In the genomic region with DNA sequence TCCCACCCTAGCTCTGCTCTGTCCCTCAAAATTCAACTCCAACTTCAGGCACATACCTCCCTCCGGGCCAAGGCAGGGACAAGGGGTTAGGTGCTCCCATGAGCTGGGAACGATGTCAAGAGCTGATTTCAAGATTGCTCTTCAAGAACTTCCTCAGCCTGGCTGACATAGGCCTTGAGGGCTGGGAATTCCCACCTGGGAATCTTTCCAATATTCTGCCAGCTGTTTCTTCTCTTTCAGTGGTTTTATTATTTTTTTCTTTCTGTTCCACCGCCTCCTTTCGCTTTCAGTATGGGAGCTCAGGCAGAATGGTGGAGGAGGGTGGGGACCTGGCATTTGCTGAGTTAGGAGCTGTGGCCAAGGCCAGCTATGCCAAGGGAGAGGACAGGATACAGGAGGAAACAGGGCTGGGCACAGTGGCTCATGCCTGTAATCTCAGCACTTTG, we compare ENCODE assay signal across 9 cellular contexts. TPM values are rescaled to one million over a fixed set of nuclear protein-coding genes. Genes with fewer than 3 reads are reported as not detected.
DNase-seq lines count a peak whose midpoint lies in the region; ATAC-seq and TF ChIP-seq lines count a peak whose summit lies in the region.
"Had no signal": no experiment of that assay in that cellular context is flagged by ENCODE, and none has a peak within 500 bp of the region (broad histone marks: within the 10 kb centered on the region; RNA-seq: fewer than 3 reads in every experiment).

No MANE protein-coding gene starts in this region.

- H3K4me2 ChIP-seq in mammary epithelial cell (ENCODE audit: insufficient read depth, low read depth, low read length), result no peak overlapping the region

- H3K27ac ChIP-seq in mammary epithelial cell (ENCODE audit: insufficient read depth, low read depth, low read length) (no peak overlapping the region), left lung (peak overlapping the region; percentile 26 to 72), thoracic aorta (peak overlapping the region; percentile 57 to 89)

- dilution Hi-C loops in mammary epithelial cell (cut with HindIII; ENCODE audit: low sequenced_read_pairs), result no loop called here

- no peak overlapping the region for H3K9ac ChIP-seq in mammary epithelial cell (ENCODE audit: insufficient read depth, low read length)

- H3K4me3 ChIP-seq in mammary epithelial cell (replicated peaks in 1 of 3; ENCODE audit: insufficient read depth in 1 of 3, low read depth in 2 of 3, low read length in 3 of 3), result no peak overlapping the region
- H3K4me3 ChIP-seq in left lung, result no peak overlapping the region
- peak overlapping the region; percentile 50 for H3K4me3 ChIP-seq in thoracic aorta

- no TSS peak for BruUV-seq in mammary epithelial cell (replicated peaks; lab: Mats Ljungman, UMichigan)

- H3K4me1 ChIP-seq in mammary epithelial cell (ENCODE audit: insufficient read depth, low read length), result peaks cover 3% of the 10 kb centered on the region
- peaks cover 14 to 50% of the 10 kb centered on the region in 2 donors for H3K4me1 ChIP-seq in left lung
- peaks cover 49 to 60% of the 10 kb centered on the region in 2 donors for H3K4me1 ChIP-seq in thoracic aorta (ENCODE audit: control insufficient read depth in 1 of 2, low read depth in 2 of 2)

- no peaks in the 10 kb centered on the region for H3K9me3 ChIP-seq in mammary epithelial cell (replicated peaks; ENCODE audit: insufficient read depth, low read length)
- no peaks in the 10 kb centered on the region for H3K9me3 ChIP-seq in left lung
- H3K9me3 ChIP-seq in thoracic aorta, result no peaks in the 10 kb centered on the region

- CTCF ChIA-PET in mammary epithelial cell (lab: Charles Lee; ENCODE audit: low non-redundant PET), result no interaction called here

- H3K36me3 ChIP-seq in mammary epithelial cell (ENCODE audit: insufficient read depth, low read length), result no peaks in the 10 kb centered on the region
- H3K36me3 ChIP-seq in left lung, result no peaks in the 10 kb centered on the region
- H3K36me3 ChIP-seq in thoracic aorta, result no peaks in the 10 kb centered on the region

- ATAC-seq in left lung (peak; percentile 71), thoracic aorta (ENCODE audit: insufficient number of reproducible peaks, low FRiP score, low read depth) (peak; percentile 38)
- ATAC-seq: activated T-cell treated with anti-CD3 and anti-CD28 coated beads, Interleukin-2, amount 50 U/mL, for 4 hours; PC-3 had no signal

- no peaks in the 10 kb centered on the region for H3K79me2 ChIP-seq in mammary epithelial cell (ENCODE audit: insufficient read depth, low read length)

- H4K20me1 ChIP-seq in mammary epithelial cell (ENCODE audit: insufficient read depth, low read length), result no peaks in the 10 kb centered on the region

- TF ChIP-seq CTCF in mammary epithelial cell (conservative IDR thresholded peaks at IDR 0.05 in 1 of 2, IDR thresholded peaks at IDR 0.05 in 1 of 2; ENCODE audit: extremely low read depth in 1 of 2, insufficient read depth in 1 of 2, low read depth in 1 of 2, low read length in 2 of 2) (no peak), left lung (IDR thresholded peaks at IDR 0.05) (no peak), thoracic aorta (IDR thresholded peaks at IDR 0.05) (no peak), GM10266 (IDR thresholded peaks at IDR 0.05; ENCODE audit: control insufficient read depth, insufficient read depth, low read depth, missing control alignments) (no peak)

- in situ Hi-C loops in mammary epithelial cell (cut with MboI; ENCODE audit: low sequenced_read_pairs in 2 of 2), result loop anchor here in 1 of 2 donors (10.0 kb wide), 1 partner anchor 47 kb away; a partner anchor contains a TSS

- DNase-seq in NCI-H2029 treated with DMSO at 0.1 percent for 48 hours (lab: John Stamatoyannopoulos, UW), result peak; percentile 69
- DNase-seq in mammary epithelial cell, result peak; percentile 74
- peak in 1 of 2 donors; percentile 68 for DNase-seq in left lung
- peak; percentile 58 for DNase-seq in thoracic aorta (ENCODE audit: low spot score)
- no peak for DNase-seq in activated T-cell treated with anti-CD3 and anti-CD28 coated beads, Interleukin-2, amount 50 U/mL, for 48 hours
- no peak for DNase-seq in hypothalamus (lab: John Stamatoyannopoulos, UW)
- DNase-seq in GM10266 (ENCODE audit: extremely low spot score), result no peak
- DNase-seq: activated T-cell treated with anti-CD3 and anti-CD28 coated beads, Interleukin-2, amount 50 U/mL, for 4 hours; PC-3 had no signal

- H3K27me3 ChIP-seq in mammary epithelial cell (ENCODE audit: insufficient read depth, low read length) (no peaks in the 10 kb centered on the region), left lung (no peaks in the 10 kb centered on the region), thoracic aorta (replicated peaks; ENCODE audit: insufficient read depth) (no peaks in the 10 kb centered on the region)

- no peak overlapping the region for H2AFZ ChIP-seq in mammary epithelial cell (ENCODE audit: low read depth, low read length)

- intact Hi-C loops in mammary epithelial cell (cut with micrococcal nuclease) (no loop called here), left lung (cut with DNase I) (no loop called here)

- WGBS in mammary epithelial cell (ENCODE audit: low coverage, missing lambda C conversion rate), result 36% methylated on average over 4 of the region's 4 CpGs

RNA-seq across cellular contexts. Expression of a gene that starts 33.7 kb away (rescaled TPM):
- 100 to 1,000 TPM; 167 to 323 TPM for total RNA-seq in mammary epithelial cell
- polyA plus RNA-seq in mammary epithelial cell, result 394 TPM
- 185 TPM for polyA minus RNA-seq in mammary epithelial cell
- 100 to 1,000 TPM; 173 to 253 TPM for total RNA-seq in left lung
- 100 to 1,000 TPM in 1 of 2 donors, 10 to 100 TPM in 1; 88.5 to 120 TPM for total RNA-seq in thoracic aorta

RNA-seq across cellular contexts. Expression of a gene that starts 50.7 kb away (rescaled TPM):
- total RNA-seq in mammary epithelial cell (100 to 1,000 TPM; 687 to 707 TPM), left lung (100 to 1,000 TPM in 1 of 2 donors, 10 to 100 TPM in 1; 66.9 to 240 TPM), thoracic aorta (100 to 1,000 TPM; 311 to 457 TPM)
- polyA plus RNA-seq in mammary epithelial cell, result 414 TPM
- 451 TPM for polyA minus RNA-seq in mammary epithelial cell

Comparison
In these comparisons a context has a peak if more than half of its experiments do, and no peak if none do; other contexts are left out.
1. DNase-seq: peak in NCI-H2029 treated with DMSO at 0.1 percent for 48 hours (single experiment), mammary epithelial cell (single experiment) and thoracic aorta (single experiment); none in activated T-cell treated with anti-CD3 and anti-CD28 coated beads, Interleukin-2, amount 50 U/mL, for 48 hours (0 of 2), hypothalamus (0 of 51) and GM10266 (single experiment).